1 cellular context compared by ENCODE assay signal in genomic region chr6:128112494-128112893, GRCh38.
TF ChIP-seq lines count a peak whose summit lies in the region.

No MANE protein-coding gene starts in this region.

TF ChIP-seq in GM12878, 131 proteins besides CTCF, POLR2A, EP300 and RAD21 (continued from another document):
- no peak for TF ChIP-seq ZNF592 (IDR thresholded peaks at IDR 0.05)
- TF ChIP-seq HDAC2 (IDR thresholded peaks at IDR 0.05), result no peak
- TF ChIP-seq E4F1 (IDR thresholded peaks at IDR 0.05; ENCODE audit: borderline replicate concordance, partially characterized antibody), result no peak
- TF ChIP-seq CUX1 (IDR thresholded peaks at IDR 0.05; ENCODE audit: insufficient replicate concordance, low read depth, low read length), result no peak
- no peak for TF ChIP-seq ZNF384 (IDR thresholded peaks at IDR 0.05; ENCODE audit: borderline replicate concordance, low read depth, low read length)
- no peak for TF ChIP-seq RELA (IDR thresholded peaks at IDR 0.05; ENCODE audit: borderline replicate concordance, partially characterized antibody)
- no peak for TF ChIP-seq RUNX3 (IDR thresholded peaks at IDR 0.05; ENCODE audit: low read length)
- no peak for TF ChIP-seq KLF5 (IDR thresholded peaks at IDR 0.05; ENCODE audit: partially characterized antibody)
- TF ChIP-seq PKNOX1 (IDR thresholded peaks at IDR 0.05), result no peak
- no peak for TF ChIP-seq HDGF (IDR thresholded peaks at IDR 0.05)
- TF ChIP-seq CEBPZ (IDR thresholded peaks at IDR 0.05; ENCODE audit: low read depth, low read length), result no peak
- no peak for TF ChIP-seq MTA3 (IDR thresholded peaks at IDR 0.05; ENCODE audit: borderline replicate concordance, low read length)
